8 cellular contexts compared by ENCODE assay signal in genomic region chr18:3452750-3453539, GRCh38. TPM values are rescaled to one million over a fixed set of nuclear protein-coding genes. Genes with fewer than 3 reads are reported as not detected.
DNase-seq lines count a peak whose midpoint lies in the region; ATAC-seq and TF ChIP-seq lines count a peak whose summit lies in the region.

No MANE protein-coding gene starts in this region.

- TF ChIP-seq CTCF in natural killer cell (IDR thresholded peaks at IDR 0.05), result no peak

- peaks cover 51 to 70% (median 66%) of the 10 kb centered on the region in 11 experiments for H4K20me1 ChIP-seq in BLaER1 treated with 17β-estradiol and CSF1 and Interleukin-3, amounts not matched to agents 10 nM and 100 nM

- peaks cover 0 to 7% (median 0%) of the 10 kb centered on the region in 11 experiments; a peak in 2 of 22 replicates for H3K9me3 ChIP-seq in BLaER1 treated with 17β-estradiol and CSF1 and Interleukin-3, amounts not matched to agents 10 nM and 100 nM (replicated peaks in 1 of 11)
- no peaks in the 10 kb centered on the region for H3K9me3 ChIP-seq in effector memory CD4-positive, alpha-beta T cell (ENCODE audit: control insufficient read depth, low read length)

- H3K9ac ChIP-seq in BLaER1 treated with 17β-estradiol and CSF1 and Interleukin-3, amounts not matched to agents 10 nM and 100 nM, result peak overlapping the region; percentile 97 to 100 (median 99)

- peak overlapping the region; percentile 97 to 100 (median 99) for H3K27ac ChIP-seq in BLaER1 treated with 17β-estradiol and CSF1 and Interleukin-3, amounts not matched to agents 10 nM and 100 nM
- H3K27ac ChIP-seq in effector memory CD4-positive, alpha-beta T cell (ENCODE audit: insufficient read depth, low read length, poor library complexity, severe bottlenecking), result peak overlapping the region; percentile 99

- no peaks in the 10 kb centered on the region for H3K27me3 ChIP-seq in BLaER1 treated with 17β-estradiol and CSF1 and Interleukin-3, amounts not matched to agents 10 nM and 100 nM
- H3K27me3 ChIP-seq in effector memory CD4-positive, alpha-beta T cell (replicated peaks; ENCODE audit: control insufficient read depth, insufficient read depth, low read length, poor library complexity, severe bottlenecking), result no peaks in the 10 kb centered on the region

- peak overlapping the region; percentile 84 to 96 (median 94) for H3K4me2 ChIP-seq in BLaER1 treated with 17β-estradiol and CSF1 and Interleukin-3, amounts not matched to agents 10 nM and 100 nM

- peak; percentile 69 for DNase-seq in OCI-M1 (lab: John Stamatoyannopoulos, UW)
- no peak for DNase-seq in effector memory CD4-positive, alpha-beta T cell
- no peak for DNase-seq in natural killer cell
- DNase-seq in NCI-H82 (lab: John Stamatoyannopoulos, UW), result no peak

- no peaks in the 10 kb centered on the region for H3K9me3 Mint-ChIP-seq in natural killer cell

- peak overlapping the region; percentile 99 to 100 for H3K27ac Mint-ChIP-seq in natural killer cell

- H3K36me3 Mint-ChIP-seq in natural killer cell, result peaks cover 6% of the 10 kb centered on the region

- H3K4me1 Mint-ChIP-seq in natural killer cell, result peaks cover 46% of the 10 kb centered on the region in 2 donors

- intact Hi-C loops in natural killer cell (cut with micrococcal nuclease), result loop anchor here (5.0 to 10.0 kb wide), 3 partner anchors 128 to 191 kb away; partner anchors contain the start of gene MYL12B

- peak overlapping the region; percentile 97 for H3K4me3 Mint-ChIP-seq in natural killer cell

- peaks cover 30 to 42% (median 33%) of the 10 kb centered on the region in 10 experiments for H3K4me1 ChIP-seq in BLaER1 treated with 17β-estradiol and CSF1 and Interleukin-3, amounts not matched to agents 10 nM and 100 nM
- peaks cover 30% of the 10 kb centered on the region for H3K4me1 ChIP-seq in effector memory CD4-positive, alpha-beta T cell (ENCODE audit: control insufficient read depth, insufficient read depth, low read length, poor library complexity, severe bottlenecking)

- peaks cover 24 to 59% (median 38%) of the 10 kb centered on the region in 11 experiments for H3K36me3 ChIP-seq in BLaER1 treated with 17β-estradiol and CSF1 and Interleukin-3, amounts not matched to agents 10 nM and 100 nM
- peaks cover 15% of the 10 kb centered on the region for H3K36me3 ChIP-seq in effector memory CD4-positive, alpha-beta T cell (ENCODE audit: control insufficient read depth, insufficient read depth, low read length)

- H3K4me3 ChIP-seq in BLaER1 treated with 17β-estradiol and CSF1 and Interleukin-3, amounts not matched to agents 10 nM and 100 nM, result peak overlapping the region; percentile 93 to 100 (median 96)
- peak overlapping the region; percentile 74 for H3K4me3 ChIP-seq in effector memory CD4-positive, alpha-beta T cell (ENCODE audit: insufficient read depth, low read depth, low read length, poor library complexity, severe bottlenecking)

- ATAC-seq in natural killer cell, result no peak
- no peak for ATAC-seq in HG02588 (IDR thresholded peaks at IDR 0.05; ENCODE audit: unreplicated experiment)
- no peak for ATAC-seq in GM21717 (IDR thresholded peaks at IDR 0.05; ENCODE audit: unreplicated experiment)
- no peak for ATAC-seq in GM18520 (IDR thresholded peaks at IDR 0.05; ENCODE audit: unreplicated experiment)

- H3K27me3 Mint-ChIP-seq in natural killer cell (ENCODE audit: low read depth in 2 of 2), result no peaks in the 10 kb centered on the region

RNA-seq across cellular contexts. Expression of gene TGIF1, which starts 3.0 kb away (rescaled TPM):
- total RNA-seq in natural killer cell, result 10 to 100 TPM; 57.5 to 74.7 (median 60.4) TPM
